ENCODE assay signal across 9 cellular contexts in genomic region chr9:124839612-124840299, GRCh38. TPM values are rescaled to one million over a fixed set of nuclear protein-coding genes. Genes with fewer than 3 reads are reported as not detected.
DNase-seq lines count a peak whose midpoint lies in the region; ATAC-seq and TF ChIP-seq lines count a peak whose summit lies in the region.
"Had no signal": no experiment of that assay in that cellular context is flagged by ENCODE, and none has a peak within 500 bp of the region (broad histone marks: within the 10 kb centered on the region; RNA-seq: fewer than 3 reads in every experiment).

No MANE protein-coding gene starts in this region.

- CTCF ChIA-PET in activated CD4-positive, alpha-beta T cell treated with anti-CD3 and anti-CD28 coated beads for 36 hours (lab: Charles Lee) = interaction anchor here (0.6 to 2.0 kb wide), 8 partner anchors 11 to 268 kb away, joined by 3 to 8 read pairs (median 4); no protein-coding TSS in a partner anchor

- intact Hi-C loops in activated CD4-positive, alpha-beta T cell treated with anti-CD3 and anti-CD28 coated beads for 36 hours (cut with DNase I, micrococcal nuclease) = no loop called here
- intact Hi-C loops in thyroid gland (cut with DNase I) = loop anchor here (5.0 kb wide), 1 partner anchor 62 kb away; the partner anchor contains the start of gene OLFML2A

- no peak for TF ChIP-seq POLR2A in thyroid gland (IDR thresholded peaks at IDR 0.05)

- peaks cover 10% of the 10 kb centered on the region for H3K27me3 ChIP-seq in foreskin keratinocyte
- H3K27me3 ChIP-seq in thyroid gland = no peaks in the 10 kb centered on the region

- H3K9me3 ChIP-seq in thyroid gland = no peaks in the 10 kb centered on the region

- H3K36me3 Mint-ChIP-seq in activated CD4-positive, alpha-beta T cell treated with anti-CD3 and anti-CD28 coated beads for 36 hours (ENCODE audit: low read depth) = no peaks in the 10 kb centered on the region

- WGBS in thyroid gland, 2 donors = 80 to 82% methylated on average over 10 to 11 of the region's 12 CpGs

- DNase-seq in activated CD4-positive, alpha-beta T cell treated with anti-CD3 and anti-CD28 coated beads for 36 hours = no peak
- DNase-seq in activated CD4-positive, alpha-beta T cell treated with anti-CD3 and anti-CD28 coated beads for 1 hour = no peak
- peak; percentile 52 for DNase-seq in RKO (ENCODE audit: low spot score)
- DNase-seq in foreskin keratinocyte = no peak
- no peak for DNase-seq in thyroid gland
- no peak for DNase-seq in hypothalamus (lab: John Stamatoyannopoulos, UW)
- no peak for DNase-seq in NCI-H526 treated with DMSO at 0.1 percent for 48 hours (lab: John Stamatoyannopoulos, UW)
- DNase-seq: DMS79 treated with DMSO at 0.1 percent for 48 hours had no signal

- POLR2A ChIA-PET in activated CD4-positive, alpha-beta T cell treated with anti-CD3 and anti-CD28 coated beads for 36 hours (lab: Charles Lee) = no interaction called here

- no peak overlapping the region for H3K4me3 ChIP-seq in thyroid gland (replicated peaks in 1 of 3)

- H3K27ac Mint-ChIP-seq in activated CD4-positive, alpha-beta T cell treated with anti-CD3 and anti-CD28 coated beads for 36 hours = no peak overlapping the region

- peaks cover 7% of the 10 kb centered on the region for H3K4me1 ChIP-seq in foreskin keratinocyte
- H3K4me1 ChIP-seq in thyroid gland = peaks cover 13 to 34% of the 10 kb centered on the region in 2 donors

- peaks cover 13% of the 10 kb centered on the region for H3K27me3 Mint-ChIP-seq in activated CD4-positive, alpha-beta T cell treated with anti-CD3 and anti-CD28 coated beads for 36 hours

- no peaks in the 10 kb centered on the region for H3K9me3 Mint-ChIP-seq in activated CD4-positive, alpha-beta T cell treated with anti-CD3 and anti-CD28 coated beads for 36 hours (ENCODE audit: low read depth)

- no peak overlapping the region for H3K4me3 Mint-ChIP-seq in activated CD4-positive, alpha-beta T cell treated with anti-CD3 and anti-CD28 coated beads for 36 hours

- H3K36me3 ChIP-seq in thyroid gland = no peaks in the 10 kb centered on the region

- no peaks in the 10 kb centered on the region for H3K4me1 Mint-ChIP-seq in activated CD4-positive, alpha-beta T cell treated with anti-CD3 and anti-CD28 coated beads for 36 hours

- H3K27ac ChIP-seq in foreskin keratinocyte (no peak overlapping the region), thyroid gland (no peak overlapping the region)

- ATAC-seq in activated CD4-positive, alpha-beta T cell treated with anti-CD3 and anti-CD28 coated beads for 36 hours = peak; percentile 30
- ATAC-seq in foreskin keratinocyte (peak; percentile 6), GM18868 (IDR thresholded peaks at IDR 0.05; ENCODE audit: unreplicated experiment) (no peak)

- peak; percentile 59 for TF ChIP-seq CTCF in foreskin keratinocyte (conservative IDR thresholded peaks at IDR 0.05)
- peak in 4 of 6 experiments; percentile 21 to 42 (median 24) for TF ChIP-seq CTCF in thyroid gland (IDR thresholded peaks at IDR 0.05)

RNA-seq across cellular contexts. Expression of gene WDR38, which starts 13.5 kb away (rescaled TPM):
- total RNA-seq in activated CD4-positive, alpha-beta T cell treated with anti-CD3 and anti-CD28 coated beads for 36 hours = not detected
- total RNA-seq in foreskin keratinocyte (not detected in 2 replicates), thyroid gland (1 to 10 TPM in 1 of 4 donors, under 1 TPM in 2, not detected in 1; 0.33 to 1.5 (median 0.79) TPM)
- polyA plus RNA-seq in foreskin keratinocyte = not detected in 2 replicates

RNA-seq across cellular contexts. Expression of gene RPL35, which starts 22.0 kb away (rescaled TPM):
- 1,000 to 10,000 TPM; 2,227 to 2,561 TPM for total RNA-seq in activated CD4-positive, alpha-beta T cell treated with anti-CD3 and anti-CD28 coated beads for 36 hours
- total RNA-seq in foreskin keratinocyte (2,922 and 2,928 TPM in 2 replicates), thyroid gland (1,000 to 10,000 TPM; 1,231 to 2,313 (median 2,047) TPM)
- polyA plus RNA-seq in foreskin keratinocyte = 4,502 and 4,687 TPM in 2 replicates

RNA-seq across cellular contexts. Expression of gene ARPC5L, which starts 22.2 kb away (rescaled TPM):
- total RNA-seq in activated CD4-positive, alpha-beta T cell treated with anti-CD3 and anti-CD28 coated beads for 36 hours = 10 to 100 TPM; 51.9 to 95.9 TPM
- total RNA-seq in foreskin keratinocyte (67.0 and 74.9 TPM in 2 replicates), thyroid gland (10 to 100 TPM; 19.8 to 29.6 (median 20.4) TPM)
- 128 and 129 TPM in 2 replicates for polyA plus RNA-seq in foreskin keratinocyte
